ENCODE assay signal across 9 cellular contexts in the genomic region with DNA sequence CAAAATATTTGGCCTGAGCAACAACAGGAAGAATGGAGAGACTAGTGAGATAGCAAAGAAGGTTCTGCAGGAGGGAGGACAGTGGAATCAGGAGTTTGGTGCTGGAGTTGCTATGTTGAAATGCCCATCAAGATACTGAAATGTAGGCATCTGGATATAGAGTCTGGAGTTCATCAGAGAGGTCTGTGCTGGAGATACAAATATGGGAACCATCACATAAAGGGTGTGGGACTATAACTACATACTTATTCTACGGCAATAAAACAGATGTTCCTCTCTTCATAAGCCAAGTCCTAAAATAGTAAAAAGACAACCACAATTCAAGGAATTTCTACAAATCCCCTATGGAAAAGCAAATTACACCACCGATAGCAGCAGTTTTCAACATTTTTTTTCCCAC. TPM values are rescaled to one million over a fixed set of nuclear protein-coding genes. Genes with fewer than 3 reads are reported as not detected.
DNase-seq lines count a peak whose midpoint lies in the region; ATAC-seq and TF ChIP-seq lines count a peak whose summit lies in the region.
"Had no signal": no experiment of that assay in that cellular context is flagged by ENCODE, and none has a peak within 500 bp of the region (broad histone marks: within the 10 kb centered on the region; RNA-seq: fewer than 3 reads in every experiment).

No MANE protein-coding gene starts in this region.

- peak overlapping the region; percentile 32 to 97 (median 86) for H3K27ac Mint-ChIP-seq in CD4-positive, alpha-beta memory T cell
- peak overlapping the region in 2 of 3 donors; percentile 82 to 93 for H3K27ac Mint-ChIP-seq in IgD-negative memory B cell
- H3K27ac Mint-ChIP-seq in natural killer cell: peak overlapping the region; percentile 96 to 98

- H3K4me3 Mint-ChIP-seq in CD4-positive, alpha-beta memory T cell: peak overlapping the region; percentile 49 to 93 (median 86)
- H3K4me3 Mint-ChIP-seq in IgD-negative memory B cell (peak overlapping the region; percentile 85 to 95 (median 94)), natural killer cell (peak overlapping the region; percentile 92)

- TF ChIP-seq CTCF in choroid plexus epithelial cell (conservative IDR thresholded peaks at IDR 0.05; ENCODE audit: low read depth, low read length): no peak
- no peak for TF ChIP-seq CTCF in natural killer cell (IDR thresholded peaks at IDR 0.05)

- peaks cover 38% of the 10 kb centered on the region for H3K4me1 ChIP-seq in CD4-positive, alpha-beta memory T cell (ENCODE audit: insufficient read depth, low read length)

- H3K9me3 Mint-ChIP-seq in CD4-positive, alpha-beta memory T cell: no peaks in the 10 kb centered on the region
- H3K9me3 Mint-ChIP-seq in IgD-negative memory B cell (no peaks in the 10 kb centered on the region), natural killer cell (no peaks in the 10 kb centered on the region)

- intact Hi-C loops in CD4-positive, alpha-beta memory T cell (cut with micrococcal nuclease): loop anchor here (2.0 to 10.0 kb wide), 2 partner anchors 559 to 603 kb away; no protein-coding TSS in a partner anchor
- intact Hi-C loops in natural killer cell (cut with micrococcal nuclease): loop anchor here (10.0 kb wide), 1 partner anchor 351 kb away; the partner anchor contains the start of gene USP9X

- no peak overlapping the region for H3K4me3 ChIP-seq in CD4-positive, alpha-beta memory T cell (ENCODE audit: low read length in 2 of 2)
- peak overlapping the region; percentile 73 for H3K4me3 ChIP-seq in choroid plexus epithelial cell (ENCODE audit: low read depth, low read length)

- H3K36me3 Mint-ChIP-seq in CD4-positive, alpha-beta memory T cell: peaks cover 0 to 15% of the 10 kb centered on the region in 2 donors
- H3K36me3 Mint-ChIP-seq in IgD-negative memory B cell (peaks cover 3% of the 10 kb centered on the region), natural killer cell (no peaks in the 10 kb centered on the region)

- no peaks in the 10 kb centered on the region for H3K9me3 ChIP-seq in CD4-positive, alpha-beta memory T cell (ENCODE audit: control insufficient read depth in 1 of 2, low read length in 2 of 2)

- no peaks in the 10 kb centered on the region for H3K27me3 ChIP-seq in CD4-positive, alpha-beta memory T cell (ENCODE audit: insufficient read depth, low read length)

- H3K4me1 Mint-ChIP-seq in CD4-positive, alpha-beta memory T cell: peaks cover 30 to 85% (median 49%) of the 10 kb centered on the region in 4 donors
- H3K4me1 Mint-ChIP-seq in IgD-negative memory B cell: peaks cover 36 to 46% (median 45%) of the 10 kb centered on the region in 3 donors
- H3K4me1 Mint-ChIP-seq in natural killer cell: peaks cover 45 to 48% of the 10 kb centered on the region in 2 donors

- H3K27ac ChIP-seq in CD4-positive, alpha-beta memory T cell (ENCODE audit: low read depth, low read length): no peak overlapping the region

- POLR2A ChIA-PET in CD4-positive, alpha-beta memory T cell (lab: Charles Lee; ENCODE audit: partially characterized antibody): no interaction called here

- CTCF ChIA-PET in CD4-positive, alpha-beta memory T cell (lab: Charles Lee; ENCODE audit: partially characterized antibody): no interaction called here

- DNase-seq in CD4-positive, alpha-beta memory T cell: no peak
- DNase-seq in choroid plexus epithelial cell (ENCODE audit: low read depth) (no peak), natural killer cell (no peak), GM19240 (ENCODE audit: insufficient read length, low spot score) (no peak), mucosa of gallbladder (ENCODE audit: low spot score) (no peak)
- DNase-seq: NCI-H526 treated with DMSO at 0.1 percent for 48 hours had no signal

- H3K27me3 Mint-ChIP-seq in CD4-positive, alpha-beta memory T cell: no peaks in the 10 kb centered on the region
- H3K27me3 Mint-ChIP-seq in IgD-negative memory B cell: peaks cover 2% of the 10 kb centered on the region
- H3K27me3 Mint-ChIP-seq in natural killer cell (ENCODE audit: low read depth in 2 of 2): peaks cover 0 to 4% of the 10 kb centered on the region in 2 donors

- no peaks in the 10 kb centered on the region for H3K36me3 ChIP-seq in CD4-positive, alpha-beta memory T cell (ENCODE audit: insufficient read depth, low read length)

- ATAC-seq in natural killer cell (no peak), GM18868 (IDR thresholded peaks at IDR 0.05; ENCODE audit: unreplicated experiment) (no peak), HG03045 (IDR thresholded peaks at IDR 0.05; ENCODE audit: unreplicated experiment) (no peak)

RNA-seq across cellular contexts. Expression of gene MED14, which starts 1.7 kb away (rescaled TPM):
- total RNA-seq in CD4-positive, alpha-beta memory T cell: 10 to 100 TPM; 37.9 to 39.0 TPM
- polyA plus RNA-seq in CD4-positive, alpha-beta memory T cell: 10 to 100 TPM in 1 of 2 donors, 1 to 10 TPM in 1; 3.9 to 13.3 TPM
- 10.3 TPM for polyA plus RNA-seq in IgD-negative memory B cell
- total RNA-seq in natural killer cell: 10 to 100 TPM; 55.3 to 79.1 (median 66.1) TPM
- 40.5 TPM for total RNA-seq in mucosa of gallbladder
